ENCODE assay signal across 34 cellular contexts in genomic region chr16:54766355-54766754, GRCh38.
"Had no signal": no experiment of that assay in that cellular context is flagged by ENCODE, and none has a peak within 500 bp of the region (broad histone marks: within the 10 kb centered on the region; RNA-seq: fewer than 3 reads in every experiment).

No MANE protein-coding gene starts in this region.

- H3K36me3 ChIP-seq: adrenal gland, ascending aorta, brain microvascular endothelial cell, breast epithelium, cardiac muscle cell had no signal

- H3K9me3 ChIP-seq: adrenal gland, body of pancreas had no signal

- H3K27me3 ChIP-seq: adrenal gland, ascending aorta, body of pancreas, brain microvascular endothelial cell, breast epithelium, cardiac muscle cell had no signal

- H3K4me1 ChIP-seq: adrenal gland, ascending aorta, body of pancreas, breast epithelium had no signal

- H3K4me3 ChIP-seq: adrenal gland, ascending aorta, body of pancreas, breast epithelium, cardiac muscle cell had no signal

- H3K27ac ChIP-seq: adrenal gland, ascending aorta, body of pancreas, brain microvascular endothelial cell, breast epithelium, cardiac muscle cell had no signal

- ATAC-seq: activated naive CD4-positive, alpha-beta T cell treated with anti-CD3 and anti-CD28 coated beads, Interleukin-2, amount 50 U/mL, for 72 hours; activated naive CD8-positive, alpha-beta T cell treated with anti-CD3 and anti-CD28 coated beads, Interleukin-2, amount 50 U/mL, for 24 hours; activated T-cell treated with anti-CD3 and anti-CD28 coated beads, Interleukin-2, amount 50 U/mL, for 4 hours; activated T-cell treated with anti-CD3 and anti-CD28 coated beads, Interleukin-2, amount 50 U/mL, for 72 hours; activated T-helper 17 cell treated with anti-CD3 and anti-CD28 coated beads, Interleukin-2, amount 50 U/mL, for 72 hours; body of pancreas had no signal

- DNase-seq: activated effector memory CD4-positive, alpha-beta T cell treated with anti-CD3 and anti-CD28 coated beads, Interleukin-2, amount 50 U/mL, for 16 hours; activated effector memory CD4-positive, alpha-beta T cell treated with Interleukin-2 at 50 U/mL for 16 hours; activated gamma-delta T cell; activated gamma-delta T cell treated with Interleukin-2 at 50 U/mL for 16 hours; activated naive CD4-positive, alpha-beta T cell; activated naive CD4-positive, alpha-beta T cell treated with anti-CD3 and anti-CD28 coated beads for 36 hours; activated naive CD4-positive, alpha-beta T cell treated with anti-CD3 and anti-CD28 coated beads, Interleukin-2, amount 10 ng/mL, durations not matched to agents 7 days and 5 days; activated naive CD4-positive, alpha-beta T cell treated with anti-CD3 and anti-CD28 coated beads, Interleukin-2, amount 50 U/mL, for 16 hours; activated naive CD4-positive, alpha-beta T cell treated with Interleukin-2 at 50 U/mL for 16 hours; activated naive CD8-positive, alpha-beta T cell treated with anti-CD3 and anti-CD28 coated beads for 36 hours; activated naive CD8-positive, alpha-beta T cell treated with anti-CD3 and anti-CD28 coated beads, Interleukin-2, amount 10 ng/mL, durations not matched to agents 7 days and 5 days; activated naive CD8-positive, alpha-beta T cell treated with anti-CD3 and anti-CD28 coated beads, Interleukin-2, amount 50 U/mL, for 24 hours; activated T-cell treated with anti-CD3 and anti-CD28 coated beads, Interleukin-2, amount 50 U/mL, for 1 hour; activated T-cell treated with anti-CD3 and anti-CD28 coated beads, Interleukin-2, amount 50 U/mL, for 24 hours; activated T-cell treated with anti-CD3 and anti-CD28 coated beads, Interleukin-2, amount 50 U/mL, for 4 hours; activated T-cell treated with anti-CD3 and anti-CD28 coated beads, Interleukin-2, amount 50 U/mL, for 48 hours; activated T-cell treated with anti-CD3 and anti-CD28 coated beads, Interleukin-2, amount 50 U/mL, for 72 hours; adrenal gland; amniotic stem cell; amygdala; anterior cingulate cortex; aorta; body of pancreas; brain microvascular endothelial cell; caudate nucleus; central memory CD4-positive, alpha-beta T cell; cerebellar nuclear complex had no signal

- FAIRE-seq: astrocyte, bronchial epithelial cell had no signal
